In the genomic region with DNA sequence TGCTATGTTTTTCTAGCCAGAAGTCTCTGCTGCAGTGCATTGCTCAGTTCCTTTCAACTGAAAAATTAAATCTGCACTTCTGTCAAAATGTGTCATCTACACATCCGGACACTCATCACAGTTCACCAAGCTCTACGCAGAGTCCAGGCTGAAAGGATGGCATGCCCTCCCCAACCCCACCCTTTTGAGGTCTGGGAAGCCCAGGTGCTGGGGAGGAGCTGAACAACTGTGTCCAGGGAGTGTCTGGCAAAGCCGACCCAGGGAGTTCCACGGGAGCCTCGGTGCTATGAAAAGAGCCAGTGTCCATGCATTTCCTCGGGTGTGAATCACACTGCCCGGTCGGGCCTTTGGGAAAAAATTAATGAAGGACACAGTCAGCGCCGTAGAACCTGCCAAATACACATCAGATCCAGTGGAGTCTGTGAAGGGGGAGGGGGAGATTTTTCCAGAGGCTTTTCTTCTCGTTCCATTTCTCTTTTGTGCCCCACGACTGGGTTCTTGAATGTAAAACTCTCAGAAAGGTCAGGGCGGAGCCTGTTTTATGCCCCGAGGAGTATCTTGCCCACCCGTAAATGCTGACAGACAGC, we compare ENCODE assay signal across 8 cellular contexts. TPM values are rescaled to one million over a fixed set of nuclear protein-coding genes. Genes with fewer than 3 reads are reported as not detected.
DNase-seq lines count a peak whose midpoint lies in the region; ATAC-seq, FAIRE-seq and TF ChIP-seq lines count a peak whose summit lies in the region.

No MANE protein-coding gene starts in this region.

- H3K9me3 ChIP-seq in BLaER1 treated with 17β-estradiol and CSF1 and Interleukin-3, amounts not matched to agents 10 nM and 100 nM (replicated peaks in 1 of 11): no peaks in the 10 kb centered on the region
- no peaks in the 10 kb centered on the region for H3K9me3 ChIP-seq in HEK293 (ENCODE audit: control insufficient read depth, insufficient read depth, low read depth, low read length)
- H3K9me3 ChIP-seq in SJCRH30 (replicated peaks): no peaks in the 10 kb centered on the region
- H3K9me3 ChIP-seq in K562 (replicated peaks; ENCODE audit: control insufficient read depth, insufficient read depth, low read depth, low read length): no peaks in the 10 kb centered on the region
- H3K9me3 ChIP-seq in iPS DF 6.9 (ENCODE audit: control insufficient read depth, insufficient read depth, low read length): no peaks in the 10 kb centered on the region

- CTCF ChIA-PET in HEK293 (lab: Yijun Ruan, JAX) (interaction anchor here (0.7 to 1.3 kb wide), 3 partner anchors 10 to 418 kb away, joined by 3 read pairs; no protein-coding TSS in a partner anchor), K562 (lab: Yijun Ruan, JAX; ENCODE audit: low intra/inter-chr PET ratio) (no interaction called here)

- peaks cover 0 to 39% (median 26%) of the 10 kb centered on the region in 11 experiments; a peak in 15 of 22 replicates for H4K20me1 ChIP-seq in BLaER1 treated with 17β-estradiol and CSF1 and Interleukin-3, amounts not matched to agents 10 nM and 100 nM
- peaks cover 6% of the 10 kb centered on the region; the same call in 1 of the 2 replicates for H4K20me1 ChIP-seq in K562 (replicated peaks; ENCODE audit: control insufficient read depth, insufficient read depth, low read length)

- WGBS in K562 (ENCODE audit: insufficient coverage, low coverage, missing lambda C conversion rate): 2% methylated on average over 15 of the region's 15 CpGs
- no CpG with 5 or more reads among the region's 15 CpGs for WGBS in iPS DF 6.9 (ENCODE audit: insufficient coverage, insufficient read length)

- H3K27me3 ChIP-seq in BLaER1 treated with 17β-estradiol and CSF1 and Interleukin-3, amounts not matched to agents 10 nM and 100 nM: 0 out of 22 replicates have a peak, but pooled peaks cover 0 to 5% (median 0%) of the 10 kb centered on the region in 11 experiments
- H3K27me3 ChIP-seq in SJCRH30 (peaks cover 11% of the 10 kb centered on the region; the same call in 1 of the 2 replicates), K562 (ENCODE audit: control insufficient read depth in 2 of 2, insufficient read depth in 2 of 2, low read length in 2 of 2) (peaks cover 2 to 6% of the 10 kb centered on the region in 2 experiments; a peak in 3 of 5 replicates), iPS DF 6.9 (ENCODE audit: control insufficient read depth, insufficient read depth, low read length) (no peaks in the 10 kb centered on the region)

- BruUV-seq in K562 (replicated peaks; lab: Mats Ljungman, UMichigan): no TSS peak

- no peak for FAIRE-seq in K562 (lab: Jason Lieb, UNC)

- H3K4me2 ChIP-seq in BLaER1 treated with 17β-estradiol and CSF1 and Interleukin-3, amounts not matched to agents 10 nM and 100 nM: peak overlapping the region; percentile 85 to 95 (median 90)
- peak overlapping the region; percentile 83 for H3K4me2 ChIP-seq in K562 (ENCODE audit: insufficient read depth, low read length)

- ATAC-seq in K562 (peak; percentile 5), HG02678 (IDR thresholded peaks at IDR 0.05; ENCODE audit: unreplicated experiment) (no peak), GM18861 (IDR thresholded peaks at IDR 0.05; ENCODE audit: unreplicated experiment) (no peak)

- TF ChIP-seq POLR2A in K562 (conservative IDR thresholded peaks at IDR 0.05): no peak

- H3K27ac ChIP-seq in BLaER1 treated with 17β-estradiol and CSF1 and Interleukin-3, amounts not matched to agents 10 nM and 100 nM: peak overlapping the region in 10 of 11 experiments; percentile 44 to 92 (median 84); a peak in 16 of 22 replicates
- peak overlapping the region; percentile 86; the same call in 1 of the 2 replicates for H3K27ac ChIP-seq in HEK293 (ENCODE audit: extremely low read depth, low read depth, low read length)
- peak overlapping the region; percentile 49; the same call in 1 of the 2 replicates for H3K27ac ChIP-seq in SJCRH30
- no peak overlapping the region for H3K27ac ChIP-seq in K562 (ENCODE audit: extremely low read depth, low read depth, low read length)
- H3K27ac ChIP-seq in iPS DF 6.9 (ENCODE audit: low read length): no peak overlapping the region

- peaks cover 15 to 39% (median 37%) of the 10 kb centered on the region in 10 experiments; a peak in 18 of 20 replicates for H3K4me1 ChIP-seq in BLaER1 treated with 17β-estradiol and CSF1 and Interleukin-3, amounts not matched to agents 10 nM and 100 nM
- H3K4me1 ChIP-seq in HEK293 (ENCODE audit: control insufficient read depth, insufficient read depth, low read length): peaks cover 20% of the 10 kb centered on the region
- no peaks in the 10 kb centered on the region for H3K4me1 ChIP-seq in SJCRH30
- H3K4me1 ChIP-seq in K562 (replicated peaks in 1 of 2; ENCODE audit: control insufficient read depth in 2 of 2, insufficient read depth in 2 of 2, low read length in 2 of 2): peaks cover 11 to 12% of the 10 kb centered on the region in 2 experiments; a peak in 4 of 5 replicates
- H3K4me1 ChIP-seq in iPS DF 6.9 (ENCODE audit: control insufficient read depth, insufficient read depth, low read length): peaks cover 4% of the 10 kb centered on the region

- H3K9me1 ChIP-seq in K562 (ENCODE audit: control insufficient read depth, insufficient read depth, low read length): no peaks in the 10 kb centered on the region

- intact Hi-C loops in K562 (cut with micrococcal nuclease): no loop called here

- DNase-seq in SJCRH30 (peak; percentile 58 to 69), K562 (ENCODE audit: extremely low read depth in 1 of 4, low spot score in 3 of 4) (peak; percentile 16 to 31 (median 20)), iPS DF 6.9 (ENCODE audit: low read depth, low spot score) (no peak), retinal pigment epithelial cell (ENCODE audit: low read depth) (no peak)

- peak overlapping the region; percentile 79 to 96 (median 88) for H3K9ac ChIP-seq in BLaER1 treated with 17β-estradiol and CSF1 and Interleukin-3, amounts not matched to agents 10 nM and 100 nM
- H3K9ac ChIP-seq in K562 (ENCODE audit: insufficient read depth in 1 of 2, low read depth in 2 of 2, low read length in 2 of 2): peak overlapping the region; percentile 52 to 90

- H3K36me3 ChIP-seq in BLaER1 treated with 17β-estradiol and CSF1 and Interleukin-3, amounts not matched to agents 10 nM and 100 nM: no peaks in the 10 kb centered on the region
- H3K36me3 ChIP-seq in HEK293 (ENCODE audit: control insufficient read depth in 2 of 2, insufficient read depth in 1 of 2, low read length in 2 of 2) (no peaks in the 10 kb centered on the region), SJCRH30 (no peaks in the 10 kb centered on the region), K562 (ENCODE audit: control insufficient read depth, insufficient read depth, low read length) (no peaks in the 10 kb centered on the region), iPS DF 6.9 (ENCODE audit: control insufficient read depth, insufficient read depth, low read length) (no peaks in the 10 kb centered on the region)

- TF ChIP-seq CTCF in HEK293 (tag by site-specific recombination; IDR thresholded peaks at IDR 0.05): no peak
- TF ChIP-seq CTCF in K562 (IDR thresholded peaks at IDR 0.05 in 2 of 3, conservative IDR thresholded peaks at IDR 0.05 in 1 of 3; ENCODE audit: insufficient read depth in 2 of 3, low read depth in 1 of 3, low read length in 3 of 3): no peak
- TF ChIP-seq CTCF in retinal pigment epithelial cell (conservative IDR thresholded peaks at IDR 0.05; ENCODE audit: low read depth, low read length): no peak

- in situ Hi-C loops in K562 (cut with MboI): no loop called here

- POLR2A ChIA-PET in HEK293 (lab: Yijun Ruan, JAX) (no interaction called here), K562 (lab: Yijun Ruan, JAX) (interaction anchor here (0.7 kb wide), 2 partner anchors 15 to 97 kb away, joined by 3 to 4 read pairs; no protein-coding TSS in a partner anchor)

- TF ChIP-seq RAD21 in K562 (CRISPR knock-in tag; conservative IDR thresholded peaks at IDR 0.05 in 1 of 2, IDR thresholded peaks at IDR 0.05 in 1 of 2): no peak

- TF ChIP-seq EP300 in K562 (IDR thresholded peaks at IDR 0.05; ENCODE audit: low read length): no peak

- H3K79me2 ChIP-seq in K562 (ENCODE audit: control insufficient read depth, insufficient read depth, low read length): peaks cover 38% of the 10 kb centered on the region

- peak overlapping the region; percentile 79 to 97 (median 92) for H3K4me3 ChIP-seq in BLaER1 treated with 17β-estradiol and CSF1 and Interleukin-3, amounts not matched to agents 10 nM and 100 nM
- H3K4me3 ChIP-seq in HEK293 (ENCODE audit: low read depth, low read length): peak overlapping the region; percentile 76
- peak overlapping the region; percentile 97 for H3K4me3 ChIP-seq in SJCRH30
- peak overlapping the region; percentile 74 for H3K4me3 ChIP-seq in K562
- H3K4me3 ChIP-seq in iPS DF 6.9 (ENCODE audit: low read length): peak overlapping the region; percentile 96; the same call in 1 of the 2 replicates
- peak overlapping the region; percentile 78 for H3K4me3 ChIP-seq in retinal pigment epithelial cell (ENCODE audit: low read length)

- H2AFZ ChIP-seq in K562 (ENCODE audit: low read depth, low read length): peak overlapping the region; percentile 90

TF ChIP-seq in HEK293, 187 proteins besides CTCF, POLR2A, EP300 and RAD21 (continues in another document):
- TF ChIP-seq ZBTB48 (tag by site-specific recombination; IDR thresholded peaks at IDR 0.05) (peak; percentile 89), GFI1B (tag by site-specific recombination; IDR thresholded peaks at IDR 0.05) (no peak)

TF ChIP-seq in K562, 482 proteins besides CTCF, POLR2A, EP300 and RAD21 (continues in another document):
- no peak for TF ChIP-seq NFYB (IDR thresholded peaks at IDR 0.05; ENCODE audit: extremely low read depth, insufficient read length)
- no peak for TF ChIP-seq MCM5 (IDR thresholded peaks at IDR 0.05; ENCODE audit: low read depth)

RNA-seq across cellular contexts. Expression of a gene that starts 0.7 kb away (rescaled TPM):
- 54.4 and 55.1 TPM in 2 replicates for total RNA-seq in SJCRH30 (2014; rRNA removed; shearing (Covaris generic))
- total RNA-seq in K562 (2011; cell fraction: chromatin; rRNA removed; ENCODE audit: low replicate concordance): 7.4 and 46.8 TPM in 2 replicates
- 3.7 and 6.4 TPM in 2 replicates for total RNA-seq in K562 (2011; cell fraction: nucleolus; rRNA removed)
- total RNA-seq in K562 (2011; cell fraction: nucleoplasm; rRNA removed): 14.3 and 25.1 TPM in 2 replicates
- total RNA-seq in K562 (2014; rRNA removed): 10.6 and 10.8 TPM in 2 replicates
- 23.1 and 26.9 TPM in 2 replicates for total RNA-seq in K562 (2014; rRNA removed; fragmentation: Illumina TruSeq; extraction: Trizol)
- 17.6 and 17.7 TPM in 2 replicates for total RNA-seq in K562 (2015; rRNA removed; fragmentation: Illumina TruSeq; extraction: Trizol)
- total RNA-seq in K562 (2021): 30.4 and 35.0 TPM in 2 replicates
- 14.4 and 20.2 TPM in 2 replicates for polyA plus RNA-seq in K562 (2011; rRNA removed)
- polyA plus RNA-seq in K562 (2011; cell fraction: cytosol; rRNA removed): 2.9 and 5.6 TPM in 2 replicates
- polyA plus RNA-seq in K562 (2011; cell fraction: nucleus; rRNA removed): 5.3 and 7.9 TPM in 2 replicates
- 8.7 and 13.3 TPM in 2 replicates for polyA plus RNA-seq in K562 (2012)
- polyA plus RNA-seq in K562 (2014; fragmentation: Illumina TruSeq; extraction: Trizol): 15.8 and 17.5 TPM in 2 replicates
- 1 to 10 TPM; 5.9 to 7.2 TPM for polyA plus RNA-seq in K562 (2014; fragmentation: Nextera tagmentation; extraction: Ambion mirVana)
- 11.6 and 18.9 TPM in 2 replicates for polyA plus RNA-seq in K562 (2014; rRNA removed)
- polyA minus RNA-seq in K562 (2011; rRNA and poly(A)+ RNA removed): 53.0 and 69.7 TPM in 2 replicates
- polyA minus RNA-seq in K562 (2011; cell fraction: cytosol; rRNA and poly(A)+ RNA removed): 19.5 and 19.7 TPM in 2 replicates
- 9.0 and 16.4 TPM in 2 replicates for polyA minus RNA-seq in K562 (2011; cell fraction: nucleus; rRNA and poly(A)+ RNA removed)

Comparison
In these comparisons a context has a peak if more than half of its experiments do, and no peak if none do; other contexts are left out.
1. H3K27ac ChIP-seq: peak in BLaER1 treated with 17β-estradiol and CSF1 and Interleukin-3, amounts not matched to agents 10 nM and 100 nM (10 of 11), HEK293 (single experiment) and SJCRH30 (single experiment); none in K562 (single experiment) and iPS DF 6.9 (single experiment).
2. DNase-seq: peak in SJCRH30 (2 of 2) and K562 (4 of 4); none in iPS DF 6.9 (single experiment) and retinal pigment epithelial cell (single experiment).
3. Peak in every context shown above with its lines, with median percentiles within 50 percentile points of each other: H3K4me3 ChIP-seq.